Comparison of ENCODE assay signal across 1 cellular context in the genomic region with DNA sequence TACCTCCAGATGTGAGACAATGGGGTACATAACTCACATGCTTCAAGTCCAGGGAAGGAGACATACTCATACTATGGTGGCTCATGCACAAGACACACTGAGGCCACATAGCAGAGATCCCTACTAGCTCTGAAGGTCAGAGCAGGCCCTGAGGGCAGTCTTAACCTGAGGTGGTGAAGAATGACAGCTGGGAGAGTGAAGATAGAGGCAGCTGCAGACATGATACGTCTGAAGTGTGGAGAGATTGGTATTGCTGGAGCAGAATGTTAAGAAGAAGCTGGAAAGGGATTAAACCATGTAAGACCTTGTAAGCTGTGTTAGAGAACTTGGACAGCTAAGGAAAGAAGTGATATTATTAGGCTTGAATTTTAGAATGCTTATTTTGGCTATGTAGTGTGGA.
TF ChIP-seq lines count a peak whose summit lies in the region.

No MANE protein-coding gene starts in this region.

TF ChIP-seq in K562, 482 proteins besides CTCF, POLR2A, EP300 and RAD21 (continued from another document):
- TF ChIP-seq, protein P1, sequence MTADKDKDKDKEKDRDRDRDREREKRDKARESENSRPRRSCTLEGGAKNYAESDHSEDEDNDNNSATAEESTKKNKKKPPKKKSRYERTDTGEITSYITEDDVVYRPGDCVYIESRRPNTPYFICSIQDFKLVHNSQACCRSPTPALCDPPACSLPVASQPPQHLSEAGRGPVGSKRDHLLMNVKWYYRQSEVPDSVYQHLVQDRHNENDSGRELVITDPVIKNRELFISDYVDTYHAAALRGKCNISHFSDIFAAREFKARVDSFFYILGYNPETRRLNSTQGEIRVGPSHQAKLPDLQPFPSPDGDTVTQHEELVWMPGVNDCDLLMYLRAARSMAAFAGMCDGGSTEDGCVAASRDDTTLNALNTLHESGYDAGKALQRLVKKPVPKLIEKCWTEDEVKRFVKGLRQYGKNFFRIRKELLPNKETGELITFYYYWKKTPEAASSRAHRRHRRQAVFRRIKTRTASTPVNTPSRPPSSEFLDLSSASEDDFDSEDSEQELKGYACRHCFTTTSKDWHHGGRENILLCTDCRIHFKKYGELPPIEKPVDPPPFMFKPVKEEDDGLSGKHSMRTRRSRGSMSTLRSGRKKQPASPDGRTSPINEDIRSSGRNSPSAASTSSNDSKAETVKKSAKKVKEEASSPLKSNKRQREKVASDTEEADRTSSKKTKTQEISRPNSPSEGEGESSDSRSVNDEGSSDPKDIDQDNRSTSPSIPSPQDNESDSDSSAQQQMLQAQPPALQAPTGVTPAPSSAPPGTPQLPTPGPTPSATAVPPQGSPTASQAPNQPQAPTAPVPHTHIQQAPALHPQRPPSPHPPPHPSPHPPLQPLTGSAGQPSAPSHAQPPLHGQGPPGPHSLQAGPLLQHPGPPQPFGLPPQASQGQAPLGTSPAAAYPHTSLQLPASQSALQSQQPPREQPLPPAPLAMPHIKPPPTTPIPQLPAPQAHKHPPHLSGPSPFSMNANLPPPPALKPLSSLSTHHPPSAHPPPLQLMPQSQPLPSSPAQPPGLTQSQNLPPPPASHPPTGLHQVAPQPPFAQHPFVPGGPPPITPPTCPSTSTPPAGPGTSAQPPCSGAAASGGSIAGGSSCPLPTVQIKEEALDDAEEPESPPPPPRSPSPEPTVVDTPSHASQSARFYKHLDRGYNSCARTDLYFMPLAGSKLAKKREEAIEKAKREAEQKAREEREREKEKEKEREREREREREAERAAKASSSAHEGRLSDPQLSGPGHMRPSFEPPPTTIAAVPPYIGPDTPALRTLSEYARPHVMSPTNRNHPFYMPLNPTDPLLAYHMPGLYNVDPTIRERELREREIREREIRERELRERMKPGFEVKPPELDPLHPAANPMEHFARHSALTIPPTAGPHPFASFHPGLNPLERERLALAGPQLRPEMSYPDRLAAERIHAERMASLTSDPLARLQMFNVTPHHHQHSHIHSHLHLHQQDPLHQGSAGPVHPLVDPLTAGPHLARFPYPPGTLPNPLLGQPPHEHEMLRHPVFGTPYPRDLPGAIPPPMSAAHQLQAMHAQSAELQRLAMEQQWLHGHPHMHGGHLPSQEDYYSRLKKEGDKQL (CRISPR knock-in tag; IDR thresholded peaks at IDR 0.05; ENCODE audit: borderline replicate concordance): no peak
- no peak for TF ChIP-seq ZNF444 (CRISPR knock-in tag; IDR thresholded peaks at IDR 0.05)
- TF ChIP-seq ZNF75A (CRISPR knock-in tag; IDR thresholded peaks at IDR 0.05): no peak
- no peak for TF ChIP-seq DLX4 (CRISPR knock-in tag; IDR thresholded peaks at IDR 0.05)
- TF ChIP-seq PCBP2 (IDR thresholded peaks at IDR 0.05; ENCODE audit: low read depth, low read length, poor library complexity, severe bottlenecking): no peak
- TF ChIP-seq KAT7 (CRISPR knock-in tag; IDR thresholded peaks at IDR 0.05; ENCODE audit: borderline replicate concordance): no peak
- TF ChIP-seq DPF2 (IDR thresholded peaks at IDR 0.05): peak; percentile 92
- TF ChIP-seq THRAP3 (IDR thresholded peaks at IDR 0.05; ENCODE audit: borderline replicate concordance): no peak
- TF ChIP-seq, protein P2, sequence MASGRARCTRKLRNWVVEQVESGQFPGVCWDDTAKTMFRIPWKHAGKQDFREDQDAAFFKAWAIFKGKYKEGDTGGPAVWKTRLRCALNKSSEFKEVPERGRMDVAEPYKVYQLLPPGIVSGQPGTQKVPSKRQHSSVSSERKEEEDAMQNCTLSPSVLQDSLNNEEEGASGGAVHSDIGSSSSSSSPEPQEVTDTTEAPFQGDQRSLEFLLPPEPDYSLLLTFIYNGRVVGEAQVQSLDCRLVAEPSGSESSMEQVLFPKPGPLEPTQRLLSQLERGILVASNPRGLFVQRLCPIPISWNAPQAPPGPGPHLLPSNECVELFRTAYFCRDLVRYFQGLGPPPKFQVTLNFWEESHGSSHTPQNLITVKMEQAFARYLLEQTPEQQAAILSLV (tag; IDR thresholded peaks at IDR 0.05): no peak
- no peak for TF ChIP-seq HBP1 (CRISPR knock-in tag; IDR thresholded peaks at IDR 0.05)
- TF ChIP-seq COPS2 (conservative IDR thresholded peaks at IDR 0.05): no peak
- no peak for TF ChIP-seq HEY1 (CRISPR knock-in tag; IDR thresholded peaks at IDR 0.05; ENCODE audit: borderline replicate concordance)
- TF ChIP-seq SRSF7 (optimal IDR thresholded peaks at IDR 0.05; ENCODE audit: low read depth, low read length): no peak
- no peak for TF ChIP-seq ZNF165 (CRISPR knock-in tag; IDR thresholded peaks at IDR 0.05; ENCODE audit: borderline replicate concordance)
- TF ChIP-seq HDAC6 (IDR thresholded peaks at IDR 0.05; ENCODE audit: low read depth, low read length): no peak
- no peak for TF ChIP-seq NRF1 (conservative IDR thresholded peaks at IDR 0.05 in 1 of 2, IDR thresholded peaks at IDR 0.05 in 1 of 2)
- no peak for TF ChIP-seq TARDBP (IDR thresholded peaks at IDR 0.05)
- no peak for TF ChIP-seq HDAC8 (tag; IDR thresholded peaks at IDR 0.05)
- TF ChIP-seq, protein P3, sequence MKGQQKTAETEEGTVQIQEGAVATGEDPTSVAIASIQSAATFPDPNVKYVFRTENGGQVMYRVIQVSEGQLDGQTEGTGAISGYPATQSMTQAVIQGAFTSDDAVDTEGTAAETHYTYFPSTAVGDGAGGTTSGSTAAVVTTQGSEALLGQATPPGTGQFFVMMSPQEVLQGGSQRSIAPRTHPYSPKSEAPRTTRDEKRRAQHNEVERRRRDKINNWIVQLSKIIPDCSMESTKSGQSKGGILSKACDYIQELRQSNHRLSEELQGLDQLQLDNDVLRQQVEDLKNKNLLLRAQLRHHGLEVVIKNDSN (CRISPR knock-in tag; IDR thresholded peaks at IDR 0.05): no peak
- no peak for TF ChIP-seq ZNF592 (IDR thresholded peaks at IDR 0.05)
- no peak for TF ChIP-seq NFIX (CRISPR knock-in tag; IDR thresholded peaks at IDR 0.05; ENCODE audit: low read depth)
- no peak for TF ChIP-seq ZNF408 (CRISPR knock-in tag; IDR thresholded peaks at IDR 0.05; ENCODE audit: low read depth)
- no peak for TF ChIP-seq HMG20B (CRISPR knock-in tag; IDR thresholded peaks at IDR 0.05)
- TF ChIP-seq HDAC1 (IDR thresholded peaks at IDR 0.05): peak in 1 of 2 experiments; percentile 70; a peak in 2 of 4 replicates
- TF ChIP-seq BRF1 (IDR thresholded peaks at IDR 0.05; ENCODE audit: borderline replicate concordance, extremely low read depth, insufficient read length): no peak
- no peak for TF ChIP-seq XRCC4 (IDR thresholded peaks at IDR 0.05; ENCODE audit: extremely low read depth, insufficient read depth, insufficient read length)
- peak; percentile 83 for TF ChIP-seq PKNOX1 (IDR thresholded peaks at IDR 0.05)
- peak; percentile 94 for TF ChIP-seq ARID1B (IDR thresholded peaks at IDR 0.05)
- TF ChIP-seq ZNF551 (CRISPR knock-in tag; IDR thresholded peaks at IDR 0.05): no peak
- no peak for TF ChIP-seq ATF3 (IDR thresholded peaks at IDR 0.05)
- TF ChIP-seq ATF3 (CRISPR knock-in tag; conservative IDR thresholded peaks at IDR 0.05): no peak
- TF ChIP-seq LARP7 (IDR thresholded peaks at IDR 0.05): no peak; the same call in 1 of the 2 replicates
- TF ChIP-seq DEAF1 (CRISPR knock-in tag; IDR thresholded peaks at IDR 0.05): no peak
- no peak for TF ChIP-seq HNRNPUL1 (IDR thresholded peaks at IDR 0.05; ENCODE audit: low read length)
- no peak for TF ChIP-seq SMARCB1 (IDR thresholded peaks at IDR 0.05; ENCODE audit: insufficient read length, low read depth)
- TF ChIP-seq, protein P4, sequence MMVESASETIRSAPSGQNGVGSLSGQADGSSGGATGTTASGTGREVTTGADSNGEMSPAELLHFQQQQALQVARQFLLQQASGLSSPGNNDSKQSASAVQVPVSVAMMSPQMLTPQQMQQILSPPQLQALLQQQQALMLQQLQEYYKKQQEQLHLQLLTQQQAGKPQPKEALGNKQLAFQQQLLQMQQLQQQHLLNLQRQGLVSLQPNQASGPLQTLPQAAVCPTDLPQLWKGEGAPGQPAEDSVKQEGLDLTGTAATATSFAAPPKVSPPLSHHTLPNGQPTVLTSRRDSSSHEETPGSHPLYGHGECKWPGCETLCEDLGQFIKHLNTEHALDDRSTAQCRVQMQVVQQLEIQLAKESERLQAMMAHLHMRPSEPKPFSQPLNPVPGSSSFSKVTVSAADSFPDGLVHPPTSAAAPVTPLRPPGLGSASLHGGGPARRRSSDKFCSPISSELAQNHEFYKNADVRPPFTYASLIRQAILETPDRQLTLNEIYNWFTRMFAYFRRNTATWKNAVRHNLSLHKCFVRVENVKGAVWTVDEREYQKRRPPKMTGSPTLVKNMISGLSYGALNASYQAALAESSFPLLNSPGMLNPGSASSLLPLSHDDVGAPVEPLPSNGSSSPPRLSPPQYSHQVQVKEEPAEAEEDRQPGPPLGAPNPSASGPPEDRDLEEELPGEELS (CRISPR knock-in tag; IDR thresholded peaks at IDR 0.05; ENCODE audit: borderline replicate concordance): no peak
- TF ChIP-seq MEF2A (IDR thresholded peaks at IDR 0.05; ENCODE audit: control insufficient read depth, low read depth, low read length): no peak
- TF ChIP-seq ZNF696 (CRISPR knock-in tag; conservative IDR thresholded peaks at IDR 0.05): no peak
- no peak for TF ChIP-seq RFX1 (IDR thresholded peaks at IDR 0.05)
